In the genomic region with DNA sequence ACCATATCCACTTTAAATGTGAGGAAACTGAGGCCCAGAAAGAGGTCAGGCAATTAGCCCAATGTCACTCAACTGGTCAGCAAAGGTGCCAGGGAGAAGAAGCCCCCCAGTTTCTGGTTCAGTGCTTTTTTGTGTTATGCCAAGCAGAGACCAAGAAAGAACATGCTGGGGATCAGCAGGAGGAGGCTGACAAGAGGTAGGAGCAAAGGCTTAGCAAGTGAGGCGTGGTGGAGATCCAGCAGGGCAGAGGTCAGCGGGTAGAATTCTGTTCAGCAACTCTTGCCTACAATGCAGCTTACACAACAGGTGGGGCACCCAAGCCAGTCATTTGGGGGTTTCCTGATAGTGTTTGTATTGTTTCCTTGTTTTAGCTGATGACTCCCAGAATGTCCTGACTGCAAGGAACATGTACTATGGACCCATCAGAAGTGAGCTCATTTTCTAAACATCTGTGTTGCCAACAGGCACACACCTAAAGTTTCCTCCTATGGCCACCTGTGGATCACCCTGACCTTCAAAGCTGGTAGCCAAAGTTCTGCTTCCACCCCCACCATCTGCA, we compare ENCODE assay signal across 16 cellular contexts. TPM values are rescaled to one million over a fixed set of nuclear protein-coding genes. Genes with fewer than 3 reads are reported as not detected.
A peak's percentile ranks its signal among the peaks of the same experiment; 100 is the strongest.
DNase-seq lines count a peak whose midpoint lies in the region; ATAC-seq and TF ChIP-seq lines count a peak whose summit lies in the region.
"Had no signal": no experiment of that assay in that cellular context is flagged by ENCODE, and none has a peak within 500 bp of the region (broad histone marks: within the 10 kb centered on the region; RNA-seq: fewer than 3 reads in every experiment).

No MANE protein-coding gene starts in this region.

- peaks cover 88% of the 10 kb centered on the region for H3K4me1 Mint-ChIP-seq in activated naive CD4-positive, alpha-beta T cell treated with anti-CD3 and anti-CD28 coated beads, Interleukin-2, amount 50 U/mL, for 24 hours
- H3K4me1 Mint-ChIP-seq in activated T-helper 2 cell treated with anti-CD3 and anti-CD28 coated beads, Interferon-gamma antibody, Interleukin-2, Interleukin-4, amounts not matched to agents 10 μg/mL and 5 μg/mL and 100 μg/mL, durations not matched to agents 14 hours and 24 hours and 36 hours (ENCODE audit: low read depth): peaks cover 74% of the 10 kb centered on the region

- no peaks in the 10 kb centered on the region for H3K27me3 ChIP-seq in lower lobe of right lung (ENCODE audit: low read depth)
- H3K27me3 ChIP-seq in upper lobe of left lung: no peaks in the 10 kb centered on the region
- H3K27me3 ChIP-seq in tibial artery: no peaks in the 10 kb centered on the region
- H3K27me3 ChIP-seq: right atrium auricular region, SJSA1 had no signal

- no peaks in the 10 kb centered on the region for H3K9me3 ChIP-seq in lower lobe of right lung
- H3K9me3 ChIP-seq in upper lobe of left lung: no peaks in the 10 kb centered on the region
- H3K9me3 ChIP-seq in tibial artery: no peaks in the 10 kb centered on the region
- H3K9me3 ChIP-seq: left ventricle myocardium inferior, right atrium auricular region, SJSA1 had no signal

- H3K9me3 Mint-ChIP-seq in activated naive CD4-positive, alpha-beta T cell treated with anti-CD3 and anti-CD28 coated beads, Interleukin-2, amount 50 U/mL, for 24 hours: no peaks in the 10 kb centered on the region
- no peaks in the 10 kb centered on the region for H3K9me3 Mint-ChIP-seq in activated T-helper 2 cell treated with anti-CD3 and anti-CD28 coated beads, Interferon-gamma antibody, Interleukin-2, Interleukin-4, amounts not matched to agents 10 μg/mL and 5 μg/mL and 100 μg/mL, durations not matched to agents 14 hours and 24 hours and 36 hours

- H3K27me3 Mint-ChIP-seq in activated naive CD4-positive, alpha-beta T cell treated with anti-CD3 and anti-CD28 coated beads, Interleukin-2, amount 50 U/mL, for 24 hours: no peaks in the 10 kb centered on the region
- H3K27me3 Mint-ChIP-seq in activated T-helper 2 cell treated with anti-CD3 and anti-CD28 coated beads, Interferon-gamma antibody, Interleukin-2, Interleukin-4, amounts not matched to agents 10 μg/mL and 5 μg/mL and 100 μg/mL, durations not matched to agents 14 hours and 24 hours and 36 hours (ENCODE audit: low read depth): no peaks in the 10 kb centered on the region

- no peak for TF ChIP-seq POLR2A in upper lobe of left lung (IDR thresholded peaks at IDR 0.05)

- no peak overlapping the region for H3K4me3 Mint-ChIP-seq in activated naive CD4-positive, alpha-beta T cell treated with anti-CD3 and anti-CD28 coated beads, Interleukin-2, amount 50 U/mL, for 24 hours
- no peak overlapping the region for H3K4me3 Mint-ChIP-seq in activated T-helper 2 cell treated with anti-CD3 and anti-CD28 coated beads, Interferon-gamma antibody, Interleukin-2, Interleukin-4, amounts not matched to agents 10 μg/mL and 5 μg/mL and 100 μg/mL, durations not matched to agents 14 hours and 24 hours and 36 hours (ENCODE audit: low read depth)

- intact Hi-C loops in activated T-helper 2 cell treated with anti-CD3 and anti-CD28 coated beads, Interferon-gamma antibody, Interleukin-2, Interleukin-4, amounts not matched to agents 10 μg/mL and 5 μg/mL and 100 μg/mL, durations not matched to agents 14 hours and 24 hours and 36 hours (cut with micrococcal nuclease): loop anchor here (1.0 to 5.0 kb wide), 2 partner anchors 52 to 263 kb away; partner anchors contain the start of gene MYL12A
- intact Hi-C loops in lower lobe of right lung (cut with DNase I) (no loop called here), tibial artery (cut with DNase I; ENCODE audit: low total_unique reads) (no loop called here)

- H3K27ac Mint-ChIP-seq in activated naive CD4-positive, alpha-beta T cell treated with anti-CD3 and anti-CD28 coated beads, Interleukin-2, amount 50 U/mL, for 24 hours: peak overlapping the region; percentile 78
- H3K27ac Mint-ChIP-seq in activated T-helper 2 cell treated with anti-CD3 and anti-CD28 coated beads, Interferon-gamma antibody, Interleukin-2, Interleukin-4, amounts not matched to agents 10 μg/mL and 5 μg/mL and 100 μg/mL, durations not matched to agents 14 hours and 24 hours and 36 hours: peak overlapping the region; percentile 23

- TF ChIP-seq CTCF in lower lobe of right lung (IDR thresholded peaks at IDR 0.05) (no peak), upper lobe of left lung (IDR thresholded peaks at IDR 0.05) (no peak), tibial artery (IDR thresholded peaks at IDR 0.05) (no peak)

- DNase-seq in activated naive CD4-positive, alpha-beta T cell (lab: John Stamatoyannopoulos, UW): no peak
- no peak for DNase-seq in activated T-helper 2 cell treated with anti-CD3 and anti-CD28 coated beads, Interferon-gamma antibody, Interleukin-2, Interleukin-4, amounts not matched to agents 10 μg/mL and 5 μg/mL and 100 μg/mL, durations not matched to agents 14 hours and 24 hours and 36 hours (ENCODE audit: low spot score)
- DNase-seq in lower lobe of right lung (no peak), upper lobe of left lung (no peak), tibial artery (no peak), AG20443 (ENCODE audit: low spot score) (no peak)
- DNase-seq: activated CD8-positive, alpha-beta memory T cell treated with anti-CD3 and anti-CD28 coated beads, Interleukin-2, amount 50 U/mL, for 4 hours; caudate nucleus; foreskin melanocyte; H7; left ventricle myocardium inferior; NCI-H446 treated with DMSO at 0.1 percent for 48 hours had no signal

- ATAC-seq in lower lobe of right lung: peak; percentile 11 to 14
- ATAC-seq in upper lobe of left lung (ENCODE audit: low FRiP score in 2 of 2): no peak
- ATAC-seq in GM18511 (IDR thresholded peaks at IDR 0.05; ENCODE audit: unreplicated experiment): no peak

- peak in 1 of 4 donors; percentile 25 for TF ChIP-seq EP300 in upper lobe of left lung (IDR thresholded peaks at IDR 0.05)

- H3K4me1 ChIP-seq in lower lobe of right lung (peaks cover 78% of the 10 kb centered on the region), upper lobe of left lung (peaks cover 61 to 74% (median 64%) of the 10 kb centered on the region in 4 donors), tibial artery (peaks cover 0 to 94% (median 52%) of the 10 kb centered on the region in 4 donors)

- H3K36me3 ChIP-seq in lower lobe of right lung: no peaks in the 10 kb centered on the region
- H3K36me3 ChIP-seq in upper lobe of left lung: no peaks in the 10 kb centered on the region
- H3K36me3 ChIP-seq in tibial artery: no peaks in the 10 kb centered on the region
- H3K36me3 ChIP-seq: left ventricle myocardium inferior, right atrium auricular region had no signal

- H3K27ac ChIP-seq in lower lobe of right lung (peak overlapping the region; percentile 0), upper lobe of left lung (peak overlapping the region in 3 of 4 donors; percentile 27 to 54 (median 44)), tibial artery (peak overlapping the region in 1 of 2 donors; percentile 81)
- H3K27ac ChIP-seq: left ventricle myocardium inferior, right atrium auricular region, SJSA1 had no signal

- H3K36me3 Mint-ChIP-seq in activated naive CD4-positive, alpha-beta T cell treated with anti-CD3 and anti-CD28 coated beads, Interleukin-2, amount 50 U/mL, for 24 hours: peaks cover 5% of the 10 kb centered on the region
- peaks cover 19% of the 10 kb centered on the region for H3K36me3 Mint-ChIP-seq in activated T-helper 2 cell treated with anti-CD3 and anti-CD28 coated beads, Interferon-gamma antibody, Interleukin-2, Interleukin-4, amounts not matched to agents 10 μg/mL and 5 μg/mL and 100 μg/mL, durations not matched to agents 14 hours and 24 hours and 36 hours (ENCODE audit: low read depth)

- H3K4me3 ChIP-seq in lower lobe of right lung (no peak overlapping the region), upper lobe of left lung (no peak overlapping the region), tibial artery (no peak overlapping the region)
- H3K4me3 ChIP-seq: left ventricle myocardium inferior, right atrium auricular region, SJSA1 had no signal

- WGBS in upper lobe of left lung, 2 donors: 60 to 81% methylated on average over 2 of the region's 2 CpGs

RNA-seq across cellular contexts. Expression of gene LPIN2, which starts 28.2 kb away (rescaled TPM):
- 87.9 and 95.9 TPM in 2 replicates for total RNA-seq in activated T-helper 2 cell treated with anti-CD3 and anti-CD28 coated beads, Interferon-gamma antibody, Interleukin-2, Interleukin-4, amounts not matched to agents 10 μg/mL and 5 μg/mL and 100 μg/mL, durations not matched to agents 14 hours and 24 hours and 36 hours
- 51.1 TPM for total RNA-seq in lower lobe of right lung
- total RNA-seq in upper lobe of left lung: 100 to 1,000 TPM in 1 of 6 donors, 10 to 100 TPM in 5; 37.7 to 105 (median 57.3) TPM

Comparison
In these comparisons a context has a peak if more than half of its experiments do, and no peak if none do; other contexts are left out.
1. ATAC-seq: peak in lower lobe of right lung (2 of 2); none in upper lobe of left lung (0 of 2) and GM18511 (single experiment).